8 cellular contexts compared by ENCODE assay signal in the genomic region with DNA sequence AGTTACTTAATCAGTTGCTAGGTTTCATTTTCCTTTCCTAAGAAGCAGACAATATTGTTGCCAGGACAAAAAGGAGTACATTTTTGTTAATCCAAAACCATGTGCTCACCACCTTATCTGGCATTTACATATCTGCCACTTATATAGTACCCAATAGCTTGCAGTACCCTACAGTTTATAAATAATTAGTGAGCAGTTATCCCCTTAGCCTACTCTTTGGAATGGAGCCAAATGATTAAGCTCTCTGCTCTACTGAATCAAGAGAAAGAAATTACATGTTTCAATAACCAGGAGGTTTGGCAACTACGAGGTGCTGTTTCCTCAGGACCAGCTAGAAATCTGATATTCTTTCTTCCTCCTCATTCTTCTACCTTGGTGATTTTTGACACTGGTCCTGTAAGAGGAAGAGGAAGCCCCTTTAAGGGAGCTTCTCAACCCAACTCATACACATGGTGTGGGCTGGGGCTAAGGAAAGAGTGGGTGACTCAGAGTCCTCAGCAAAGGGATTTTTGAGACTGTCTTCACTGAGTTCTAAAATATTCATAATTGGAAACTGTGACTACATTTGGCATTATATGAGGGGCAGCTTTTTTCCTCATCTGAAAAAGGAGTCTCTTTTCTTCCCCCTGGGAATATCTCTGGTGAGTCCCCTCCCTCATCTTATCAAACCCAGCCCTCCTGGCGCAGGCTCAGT.
A peak's percentile ranks its signal among the peaks of the same experiment; 100 is the strongest.
DNase-seq lines count a peak whose midpoint lies in the region; ATAC-seq and TF ChIP-seq lines count a peak whose summit lies in the region.

No MANE protein-coding gene starts in this region.

- peak; percentile 65 for DNase-seq in activated naive CD4-positive, alpha-beta T cell treated with Interleukin-2 at 50 U/mL for 16 hours
- DNase-seq in activated naive CD4-positive, alpha-beta T cell (lab: John Stamatoyannopoulos, UW), result no peak
- DNase-seq in NCI-H69 (lab: John Stamatoyannopoulos, UW), result peak; percentile 84
- DNase-seq in activated CD8-positive, alpha-beta memory T cell treated with anti-CD3 and anti-CD28 coated beads, Interleukin-2, amount 50 U/mL, for 1 hour (ENCODE audit: extremely low read depth), result peak; percentile 32
- peak; percentile 61 for DNase-seq in fibroblast of pulmonary artery (ENCODE audit: low read depth)
- DNase-seq in putamen (ENCODE audit: low spot score), result peak; percentile 21
- DNase-seq in central memory CD4-positive, alpha-beta T cell, result no peak

- H3K4me3 ChIP-seq in fibroblast of pulmonary artery (replicated peaks; ENCODE audit: low read depth, low read length), result peak overlapping the region; percentile 76

- no peak for TF ChIP-seq CTCF in fibroblast of pulmonary artery (IDR thresholded peaks at IDR 0.05; ENCODE audit: low read length, missing control alignments)

- ATAC-seq in GM21786 (IDR thresholded peaks at IDR 0.05; ENCODE audit: unreplicated experiment), result no peak

Comparison
In these comparisons a context has a peak if more than half of its experiments do, and no peak if none do; other contexts are left out.
1. DNase-seq: peak in activated naive CD4-positive, alpha-beta T cell treated with Interleukin-2 at 50 U/mL for 16 hours (single experiment), NCI-H69 (single experiment), activated CD8-positive, alpha-beta memory T cell treated with anti-CD3 and anti-CD28 coated beads, Interleukin-2, amount 50 U/mL, for 1 hour (single experiment), fibroblast of pulmonary artery (single experiment) and putamen (single experiment); none in activated naive CD4-positive, alpha-beta T cell (0 of 4) and central memory CD4-positive, alpha-beta T cell (single experiment).